27 cellular contexts compared by ENCODE assay signal in genomic region chr1:202217951-202218350, GRCh38. TPM values are rescaled to one million over a fixed set of nuclear protein-coding genes. Genes with fewer than 3 reads are reported as not detected.
"Had no signal": no experiment of that assay in that cellular context is flagged by ENCODE, and none has a peak within 500 bp of the region (broad histone marks: within the 10 kb centered on the region; RNA-seq: fewer than 3 reads in every experiment).

No MANE protein-coding gene starts in this region.

- H3K9me3 ChIP-seq: colonic mucosa, esophagus squamous epithelium, pancreas, suprapubic skin, tibial nerve, upper lobe of left lung had no signal

- H3K27ac ChIP-seq: colonic mucosa, esophagus squamous epithelium, pancreas, suprapubic skin, tibial nerve, upper lobe of left lung had no signal

- DNase-seq: colonic mucosa; dermis blood vessel endothelial cell; effector memory CD4-positive, alpha-beta T cell; esophagus squamous epithelium; foreskin melanocyte; glutamatergic neuron; kidney; natural killer cell; occipital lobe; pancreas; stimulated activated CD4-positive, alpha-beta T cell treated with anti-CD3 and anti-CD28 coated beads, Interleukin-12 subunit alpha, Interleukin-12 subunit beta, amount 100 ng/mL, for 4 hours; stimulated activated CD4-positive, alpha-beta T cell treated with anti-CD3 and anti-CD28 coated beads, Interleukin-1b, Interleukin-23, amount 100 ng/mL, for 48 hours; stimulated activated CD4-positive, alpha-beta T cell treated with anti-CD3 and anti-CD28 coated beads, Interleukin-4, amount 100 ng/mL, for 1 hour; stimulated activated CD8-positive, alpha-beta memory T cell treated with anti-CD3 and anti-CD28 coated beads, Interleukin-4, amount 100 ng/mL, for 48 hours; stimulated activated naive CD4-positive, alpha-beta T cell; stimulated activated naive CD8-positive, alpha-beta T cell treated with anti-CD3 and anti-CD28 coated beads, Interleukin-15, amount 100 ng/mL, for 72 hours; upper lobe of left lung had no signal

- H3K27me3 ChIP-seq: pancreas had no signal

- ATAC-seq: left lobe of liver; natural killer cell; pancreas; sciatic nerve; stimulated activated naive CD8-positive, alpha-beta T cell treated with anti-CD3 and anti-CD28 coated beads, Interleukin-15, amount 100 ng/mL, for 72 hours had no signal

- H3K36me3 ChIP-seq: colonic mucosa, esophagus squamous epithelium, pancreas, suprapubic skin, tibial nerve, upper lobe of left lung had no signal

- H3K4me3 ChIP-seq: colonic mucosa, esophagus squamous epithelium, lung, pancreas, smooth muscle cell, suprapubic skin, tibial nerve, upper lobe of left lung had no signal

- H3K4me1 ChIP-seq: colonic mucosa, pancreas had no signal

RNA-seq across cellular contexts. Expression of gene LGR6, which starts 24.4 kb away (rescaled TPM):
- total RNA-seq: dermis blood vessel endothelial cell, endothelial cell of umbilical vein, epithelial cell of proximal tubule, pulmonary artery endothelial cell had no signal

RNA-seq across cellular contexts. Expression of gene PTPN7, which starts 57.5 kb away (rescaled TPM):
- total RNA-seq: chondrocyte, smooth muscle cell had no signal
